8 cellular contexts compared by ENCODE assay signal in the genomic region with DNA sequence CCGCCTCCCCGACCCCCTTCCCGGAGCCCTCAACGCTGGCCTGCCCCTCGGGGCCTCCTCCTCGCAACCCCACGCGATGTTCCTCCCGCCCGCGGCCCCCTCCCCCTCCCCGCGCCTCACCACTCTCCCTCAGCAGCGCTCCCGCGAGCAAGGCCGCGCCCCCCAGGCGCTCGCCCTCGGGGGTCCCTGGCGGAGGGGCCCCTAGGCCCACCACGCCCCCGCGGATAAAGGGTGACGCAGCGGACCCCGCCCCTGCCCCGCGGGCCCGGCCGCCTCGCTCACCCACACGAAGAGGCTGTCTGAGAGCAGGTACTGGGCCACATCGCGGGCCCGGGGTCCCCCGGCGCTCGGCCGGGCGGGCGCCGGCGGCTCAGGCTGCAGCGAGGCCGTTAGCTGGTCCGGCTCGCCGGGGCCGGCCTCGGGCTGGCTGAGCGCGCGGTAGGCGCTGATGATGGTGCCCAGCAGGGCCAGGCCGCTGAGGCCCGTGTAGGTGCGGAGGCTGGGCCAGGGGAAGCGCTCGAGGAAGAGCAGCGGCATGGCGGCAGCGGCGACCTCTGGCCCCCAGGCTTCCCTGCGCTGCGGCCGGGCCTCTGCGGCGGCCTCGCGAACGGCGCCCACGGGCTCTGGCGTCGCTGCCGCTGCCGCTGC. TPM values are rescaled to one million over a fixed set of nuclear protein-coding genes. Genes with fewer than 3 reads are reported as not detected.
A peak's percentile ranks its signal among the peaks of the same experiment; 100 is the strongest.
DNase-seq lines count a peak whose midpoint lies in the region; ATAC-seq and TF ChIP-seq lines count a peak whose summit lies in the region.

No MANE protein-coding gene starts in this region.

- H3K9me3 Mint-ChIP-seq in CD4-positive, alpha-beta T cell = no peaks in the 10 kb centered on the region
- H3K9me3 Mint-ChIP-seq in activated CD4-positive, alpha-beta T cell treated with anti-CD3 and anti-CD28 coated beads, Interleukin-2, amount 10 ng/mL, durations not matched to agents 7 days and 5 days = no peaks in the 10 kb centered on the region
- no peaks in the 10 kb centered on the region for H3K9me3 Mint-ChIP-seq in effector memory CD8-positive, alpha-beta T cell

- peaks cover 45% of the 10 kb centered on the region for H3K4me1 Mint-ChIP-seq in CD4-positive, alpha-beta T cell (ENCODE audit: low read depth)
- H3K4me1 Mint-ChIP-seq in activated CD4-positive, alpha-beta T cell treated with anti-CD3 and anti-CD28 coated beads, Interleukin-2, amount 10 ng/mL, durations not matched to agents 7 days and 5 days = peaks cover 52% of the 10 kb centered on the region
- peaks cover 32 to 42% of the 10 kb centered on the region in 2 donors for H3K4me1 Mint-ChIP-seq in effector memory CD8-positive, alpha-beta T cell (ENCODE audit: low read depth in 2 of 2)

- H3K36me3 Mint-ChIP-seq in CD4-positive, alpha-beta T cell (ENCODE audit: low read depth) = peaks cover 13% of the 10 kb centered on the region
- H3K36me3 Mint-ChIP-seq in activated CD4-positive, alpha-beta T cell treated with anti-CD3 and anti-CD28 coated beads, Interleukin-2, amount 10 ng/mL, durations not matched to agents 7 days and 5 days (ENCODE audit: low read depth) = peaks cover 7% of the 10 kb centered on the region
- peaks cover 10% of the 10 kb centered on the region for H3K36me3 Mint-ChIP-seq in effector memory CD8-positive, alpha-beta T cell (ENCODE audit: insufficient read depth)

- TF ChIP-seq CTCF in CD4-positive, alpha-beta T cell (IDR thresholded peaks at IDR 0.05) = no peak

- H3K4me1 ChIP-seq in HUES48 (ENCODE audit: control insufficient read depth, insufficient read depth, low read length) (peaks cover 34% of the 10 kb centered on the region), mucosa of rectum (ENCODE audit: control insufficient read depth in 2 of 2, insufficient read depth in 2 of 2, low read length in 2 of 2) (peaks cover 6 to 13% of the 10 kb centered on the region in 2 donors)

- POLR2A ChIA-PET in CD4-positive, alpha-beta T cell (lab: Charles Lee) = interaction anchor here (0.9 to 1.4 kb wide), 2 partner anchors 26 to 68 kb away, joined by 3 to 11 read pairs; a partner anchor contains a TSS
- POLR2A ChIA-PET in activated CD4-positive, alpha-beta T cell treated with anti-CD3 and anti-CD28 coated beads, Interleukin-2, amount 10 ng/mL, durations not matched to agents 7 days and 5 days (lab: Charles Lee) = interaction anchor here (0.6 kb wide), 1 partner anchor 80 kb away, joined by 3 read pairs; no protein-coding TSS in a partner anchor

- no peaks in the 10 kb centered on the region for H3K27me3 Mint-ChIP-seq in CD4-positive, alpha-beta T cell
- no peaks in the 10 kb centered on the region for H3K27me3 Mint-ChIP-seq in activated CD4-positive, alpha-beta T cell treated with anti-CD3 and anti-CD28 coated beads, Interleukin-2, amount 10 ng/mL, durations not matched to agents 7 days and 5 days
- H3K27me3 Mint-ChIP-seq in effector memory CD8-positive, alpha-beta T cell = no peaks in the 10 kb centered on the region

- peaks cover 3% of the 10 kb centered on the region; the same call in 1 of the 2 replicates for H3K36me3 ChIP-seq in HUES48 (ENCODE audit: control insufficient read depth, insufficient read depth, low read length)
- H3K36me3 ChIP-seq in mucosa of rectum (ENCODE audit: control insufficient read depth in 2 of 2, insufficient read depth in 2 of 2, low read length in 2 of 2) = no peaks in the 10 kb centered on the region

- CTCF ChIA-PET in CD4-positive, alpha-beta T cell (lab: Charles Lee) = no interaction called here
- CTCF ChIA-PET in activated CD4-positive, alpha-beta T cell treated with anti-CD3 and anti-CD28 coated beads, Interleukin-2, amount 10 ng/mL, durations not matched to agents 7 days and 5 days (lab: Charles Lee) = no interaction called here

- H3K4me3 Mint-ChIP-seq in CD4-positive, alpha-beta T cell = peak overlapping the region; percentile 98
- H3K4me3 Mint-ChIP-seq in activated CD4-positive, alpha-beta T cell treated with anti-CD3 and anti-CD28 coated beads, Interleukin-2, amount 10 ng/mL, durations not matched to agents 7 days and 5 days = peak overlapping the region; percentile 92
- H3K4me3 Mint-ChIP-seq in effector memory CD8-positive, alpha-beta T cell = peak overlapping the region; percentile 90 to 94

- no peaks in the 10 kb centered on the region for H3K27me3 ChIP-seq in CD4-positive, alpha-beta T cell (ENCODE audit: control insufficient read depth, insufficient read depth, low read length)
- H3K27me3 ChIP-seq in HUES48 (ENCODE audit: control insufficient read depth, insufficient read depth, low read length) (peaks cover 21% of the 10 kb centered on the region), mucosa of rectum (ENCODE audit: control insufficient read depth in 2 of 2, insufficient read depth in 2 of 2, low read length in 2 of 2) (no peaks in the 10 kb centered on the region)

- H3K9ac ChIP-seq in HUES48 (ENCODE audit: low read depth, low read length) (peak overlapping the region; percentile 76), mucosa of rectum (ENCODE audit: low read depth in 1 of 2, low read length in 2 of 2) (peak overlapping the region; percentile 79 to 91)

- H3K9me3 ChIP-seq in CD4-positive, alpha-beta T cell (ENCODE audit: control insufficient read depth, low read length) = no peaks in the 10 kb centered on the region
- no peaks in the 10 kb centered on the region for H3K9me3 ChIP-seq in HUES48 (ENCODE audit: control insufficient read depth, insufficient read depth, low read length)
- no peaks in the 10 kb centered on the region for H3K9me3 ChIP-seq in mucosa of rectum (ENCODE audit: control insufficient read depth in 2 of 2, low read length in 2 of 2)

- H3K27ac Mint-ChIP-seq in CD4-positive, alpha-beta T cell = peak overlapping the region; percentile 85
- peak overlapping the region; percentile 87 for H3K27ac Mint-ChIP-seq in activated CD4-positive, alpha-beta T cell treated with anti-CD3 and anti-CD28 coated beads, Interleukin-2, amount 10 ng/mL, durations not matched to agents 7 days and 5 days
- peak overlapping the region; percentile 84 to 94 for H3K27ac Mint-ChIP-seq in effector memory CD8-positive, alpha-beta T cell

- ATAC-seq in CD4-positive, alpha-beta T cell (ENCODE audit: poor library complexity) = peak; percentile 27
- peak; percentile 32 for ATAC-seq in GM21423 (IDR thresholded peaks at IDR 0.05; ENCODE audit: unreplicated experiment)
- peak; percentile 22 for ATAC-seq in effector memory CD8-positive, alpha-beta T cell (replicated peaks)
- peak; percentile 45 for ATAC-seq in stimulated activated naive CD8-positive, alpha-beta T cell treated with anti-CD3 and anti-CD28 coated beads, Interleukin-15, Interleukin-2, amounts not matched to agents 100 U/mL and 50 U/mL, for 24 hours

- intact Hi-C loops in CD4-positive, alpha-beta T cell (cut with DNase I, micrococcal nuclease) = loop anchor here in 1 of 2 experiments (10.0 kb wide), 2 partner anchors 230 to 280 kb away; a partner anchor contains a TSS

- H3K4me3 ChIP-seq in HUES48 (ENCODE audit: low read depth, low read length) = peak overlapping the region; percentile 65
- H3K4me3 ChIP-seq in mucosa of rectum (ENCODE audit: low read length in 2 of 2) = peak overlapping the region; percentile 80 to 87

- peak in 7 of 10 experiments; percentile 7 to 41 (median 24) for DNase-seq in CD4-positive, alpha-beta T cell
- peak; percentile 28 for DNase-seq in activated CD4-positive, alpha-beta T cell treated with anti-CD3 and anti-CD28 coated beads, Interleukin-2, amount 10 ng/mL, durations not matched to agents 7 days and 5 days
- DNase-seq in effector memory CD8-positive, alpha-beta T cell = peak in 1 of 3 experiments; percentile 27
- DNase-seq in stimulated activated naive CD8-positive, alpha-beta T cell treated with anti-CD3 and anti-CD28 coated beads, Interleukin-15, Interleukin-2, amounts not matched to agents 100 U/mL and 50 U/mL, for 24 hours = peak; percentile 45
- DNase-seq in NCI-H510A (lab: John Stamatoyannopoulos, UW) = no peak

- H3K27ac ChIP-seq in CD4-positive, alpha-beta T cell (ENCODE audit: low read depth, low read length) = no peak overlapping the region
- H3K27ac ChIP-seq in HUES48 (ENCODE audit: low read depth, low read length) (peak overlapping the region; percentile 59), mucosa of rectum (ENCODE audit: low read depth in 2 of 2, low read length in 2 of 2) (peak overlapping the region; percentile 77 to 78)

RNA-seq across cellular contexts. Expression of a gene that starts 0.4 kb away (rescaled TPM):
- 10 to 100 TPM; 79.2 to 83.8 TPM for total RNA-seq in CD4-positive, alpha-beta T cell
- 10 to 100 TPM; 52.5 to 58.5 TPM for total RNA-seq in activated CD4-positive, alpha-beta T cell treated with anti-CD3 and anti-CD28 coated beads, Interleukin-2, amount 10 ng/mL, durations not matched to agents 7 days and 5 days

RNA-seq across cellular contexts. Expression of a gene that starts 26.2 kb away (rescaled TPM):
- total RNA-seq in CD4-positive, alpha-beta T cell = 10 to 100 TPM; 89.6 to 96.6 TPM
- total RNA-seq in activated CD4-positive, alpha-beta T cell treated with anti-CD3 and anti-CD28 coated beads, Interleukin-2, amount 10 ng/mL, durations not matched to agents 7 days and 5 days = 100 to 1,000 TPM; 213 to 241 TPM

RNA-seq across cellular contexts. Expression of a gene that starts 26.4 kb away (rescaled TPM):
- 10 to 100 TPM; 14.6 to 14.8 TPM for total RNA-seq in CD4-positive, alpha-beta T cell
- 10 to 100 TPM; 43.8 to 44.2 TPM for total RNA-seq in activated CD4-positive, alpha-beta T cell treated with anti-CD3 and anti-CD28 coated beads, Interleukin-2, amount 10 ng/mL, durations not matched to agents 7 days and 5 days
